ENCODE assay signal across 11 cellular contexts in genomic region chr16:54282923-54283734, GRCh38. TPM values are rescaled to one million over a fixed set of nuclear protein-coding genes. Genes with fewer than 3 reads are reported as not detected.
DNase-seq lines count a peak whose midpoint lies in the region; ATAC-seq and TF ChIP-seq lines count a peak whose summit lies in the region.
"Had no signal": no experiment of that assay in that cellular context is flagged by ENCODE, and none has a peak within 500 bp of the region (broad histone marks: within the 10 kb centered on the region; RNA-seq: fewer than 3 reads in every experiment).

No MANE protein-coding gene starts in this region.

- no peak overlapping the region for H3K27ac Mint-ChIP-seq in activated CD4-positive, alpha-beta T cell treated with anti-CD3 and anti-CD28 coated beads for 36 hours

- no peaks in the 10 kb centered on the region for H3K36me3 Mint-ChIP-seq in activated CD4-positive, alpha-beta T cell treated with anti-CD3 and anti-CD28 coated beads for 36 hours (ENCODE audit: low read depth)

- H4K20me1 ChIP-seq in osteoblast (ENCODE audit: insufficient read depth, low read length), result peaks cover 21% of the 10 kb centered on the region

- peaks cover 0 to 9% of the 10 kb centered on the region in 2 donors for H3K4me1 ChIP-seq in esophagus (ENCODE audit: control insufficient read depth in 2 of 2, insufficient read depth in 2 of 2, low read length in 1 of 2)
- peaks cover 26% of the 10 kb centered on the region for H3K4me1 ChIP-seq in osteoblast (ENCODE audit: insufficient read depth, low read length)

- peak overlapping the region in 1 of 2 donors; percentile 45 for H3K27ac ChIP-seq in esophagus (ENCODE audit: low read depth in 2 of 2, low read length in 1 of 2)
- peak overlapping the region; percentile 73 for H3K27ac ChIP-seq in osteoblast (ENCODE audit: low read depth, low read length)
- no peak overlapping the region for H3K27ac ChIP-seq in caudate nucleus (ENCODE audit: low read depth, low read length)
- H3K27ac ChIP-seq in RWPE1, result no peak overlapping the region
- H3K27ac ChIP-seq: SK-N-MC had no signal

- peaks cover 44% of the 10 kb centered on the region for H3K79me2 ChIP-seq in osteoblast (ENCODE audit: insufficient read depth, low read length)

- no peak overlapping the region for H2AFZ ChIP-seq in osteoblast (ENCODE audit: low read length)

- CTCF ChIA-PET in activated CD4-positive, alpha-beta T cell treated with anti-CD3 and anti-CD28 coated beads for 36 hours (lab: Charles Lee), result interaction anchor here (0.9 to 1.0 kb wide), 2 partner anchors 12 to 733 kb away, joined by 3 read pairs; no protein-coding TSS in a partner anchor
- CTCF ChIA-PET in RWPE1 (lab: Yijun Ruan, JAX), result interaction anchor here (0.5 to 1.5 kb wide), 8 partner anchors 28 to 1181 kb away, joined by 3 to 11 read pairs (median 4); partner anchors contain the start of gene IRX5

- peaks cover 0 to 5% of the 10 kb centered on the region in 2 donors for H3K27me3 ChIP-seq in esophagus (ENCODE audit: control insufficient read depth in 1 of 2, insufficient read depth in 2 of 2, low read length in 2 of 2)
- H3K27me3 ChIP-seq in osteoblast (ENCODE audit: insufficient read depth, low read length), result no peaks in the 10 kb centered on the region

- POLR2A ChIA-PET in activated CD4-positive, alpha-beta T cell treated with anti-CD3 and anti-CD28 coated beads for 36 hours (lab: Charles Lee), result interaction anchor here (0.6 kb wide), 1 partner anchor 72 kb away, joined by 3 read pairs; no protein-coding TSS in a partner anchor
- POLR2A ChIA-PET in RWPE1 (lab: Yijun Ruan, JAX; ENCODE audit: low non-redundant PET), result no interaction called here

- no peaks in the 10 kb centered on the region for H3K9me3 Mint-ChIP-seq in activated CD4-positive, alpha-beta T cell treated with anti-CD3 and anti-CD28 coated beads for 36 hours (ENCODE audit: low read depth)

- no peak for ATAC-seq in activated CD4-positive, alpha-beta T cell treated with anti-CD3 and anti-CD28 coated beads for 36 hours

- TF ChIP-seq CTCF in osteoblast (IDR thresholded peaks at IDR 0.05; ENCODE audit: extremely low read depth, low read depth, low read length) (no peak), RWPE1 (conservative IDR thresholded peaks at IDR 0.05; ENCODE audit: low read depth) (no peak)

- peak overlapping the region; percentile 81 for H3K4me2 ChIP-seq in osteoblast (ENCODE audit: insufficient read depth, low read length)

- 28 to 44% methylated on average over 37 of the region's 37 CpGs for WGBS in esophagus, 2 donors

- H3K4me3 ChIP-seq in esophagus (ENCODE audit: low read depth in 1 of 2, low read length in 2 of 2) (peak overlapping the region; percentile 78 to 87), osteoblast (ENCODE audit: insufficient read depth, low read length) (peak overlapping the region; percentile 85)
- H3K4me3 ChIP-seq: SK-N-MC had no signal

- intact Hi-C loops in activated CD4-positive, alpha-beta T cell treated with anti-CD3 and anti-CD28 coated beads for 36 hours (cut with DNase I, micrococcal nuclease), result loop anchor here (2.0 to 10.0 kb wide), 5 partner anchors 336 to 976 kb away; no protein-coding TSS in a partner anchor

- H3K9me3 ChIP-seq in esophagus (ENCODE audit: control insufficient read depth in 2 of 2, insufficient read depth in 1 of 2, low read depth in 1 of 2, low read length in 1 of 2), result peaks cover 0 to 3% of the 10 kb centered on the region in 2 donors
- H3K9me3 ChIP-seq in osteoblast (ENCODE audit: low read depth, low read length), result no peaks in the 10 kb centered on the region

- H3K36me3 ChIP-seq in esophagus (ENCODE audit: control insufficient read depth in 2 of 2, insufficient read depth in 2 of 2, low read length in 1 of 2), result peaks cover 0 to 8% of the 10 kb centered on the region in 2 donors
- H3K36me3 ChIP-seq in osteoblast (ENCODE audit: insufficient read depth, low read length), result peaks cover 37% of the 10 kb centered on the region

- H3K4me3 Mint-ChIP-seq in activated CD4-positive, alpha-beta T cell treated with anti-CD3 and anti-CD28 coated beads for 36 hours, result no peak overlapping the region

- peaks cover 25% of the 10 kb centered on the region for H3K4me1 Mint-ChIP-seq in activated CD4-positive, alpha-beta T cell treated with anti-CD3 and anti-CD28 coated beads for 36 hours

- peaks cover 53% of the 10 kb centered on the region for H3K27me3 Mint-ChIP-seq in activated CD4-positive, alpha-beta T cell treated with anti-CD3 and anti-CD28 coated beads for 36 hours

- DNase-seq in activated CD4-positive, alpha-beta T cell treated with anti-CD3 and anti-CD28 coated beads for 36 hours, result peak; percentile 6
- no peak for DNase-seq in activated CD4-positive, alpha-beta T cell treated with anti-CD3 and anti-CD28 coated beads, Interleukin-2, amount 50 U/mL, for 48 hours
- DNase-seq in NOMO-1 (lab: John Stamatoyannopoulos, UW; ENCODE audit: unreplicated experiment in 2 of 2) (peak; percentile 23 to 43), osteoblast (ENCODE audit: insufficient read length, low spot score, missing footprints) (peak; percentile 79), caudate nucleus (lab: John Stamatoyannopoulos, UW) (no peak), NCI-H345 (lab: John Stamatoyannopoulos, UW) (no peak), RWPE1 (ENCODE audit: low spot score) (no peak)
- DNase-seq: NCI-H187; stimulated activated CD4-positive, alpha-beta T cell treated with anti-CD3 and anti-CD28 coated beads, Interleukin-4, amount 100 ng/mL, for 1 hour had no signal

RNA-seq across cellular contexts. Expression of gene IRX3, which starts 3.5 kb away (rescaled TPM):
- total RNA-seq in activated CD4-positive, alpha-beta T cell treated with anti-CD3 and anti-CD28 coated beads for 36 hours, result not detected
- 10 to 100 TPM; 12.3 to 20.2 TPM for polyA plus RNA-seq in esophagus
- total RNA-seq in osteoblast, result 68.4 and 71.7 TPM in 2 replicates

Comparison
In these comparisons a context has a peak if more than half of its experiments do, and no peak if none do; other contexts are left out.
1. DNase-seq: peak in activated CD4-positive, alpha-beta T cell treated with anti-CD3 and anti-CD28 coated beads for 36 hours (single experiment), NOMO-1 (2 of 2) and osteoblast (single experiment); none in activated CD4-positive, alpha-beta T cell treated with anti-CD3 and anti-CD28 coated beads, Interleukin-2, amount 50 U/mL, for 48 hours (0 of 2), caudate nucleus (0 of 61), NCI-H345 (single experiment) and RWPE1 (single experiment).
2. RNA of gene IRX3, which starts 3.5 kb away (total RNA-seq): 68.4 to 71.7 TPM in osteoblast; not detected in activated CD4-positive, alpha-beta T cell treated with anti-CD3 and anti-CD28 coated beads for 36 hours; every median in the first group is over 10 times any median in the second.